20 cellular contexts compared by ENCODE assay signal in genomic region chr14:101950516-101951215, GRCh38. TPM values are rescaled to one million over a fixed set of nuclear protein-coding genes. Genes with fewer than 3 reads are reported as not detected.
DNase-seq lines count a peak whose midpoint lies in the region; ATAC-seq and TF ChIP-seq lines count a peak whose summit lies in the region.
"Had no signal": no experiment of that assay in that cellular context is flagged by ENCODE, and none has a peak within 500 bp of the region (broad histone marks: within the 10 kb centered on the region; RNA-seq: fewer than 3 reads in every experiment).

No MANE protein-coding gene starts in this region.

- no peak overlapping the region for H2BK12ac ChIP-seq in mesenchymal stem cell (ENCODE audit: low read length in 2 of 2)

- H3K9ac ChIP-seq in mesenchymal stem cell (ENCODE audit: low read length) (peak overlapping the region; percentile 50), colonic mucosa (ENCODE audit: low read depth in 2 of 2, low read length in 2 of 2) (peak overlapping the region in 1 of 2 donors; percentile 12)

- peak overlapping the region; percentile 14 for H3K4me3 Mint-ChIP-seq in activated T-helper 2 cell treated with anti-CD3 and anti-CD28 coated beads, Interferon-gamma antibody, Interleukin-2, Interleukin-4, amounts not matched to agents 10 μg/mL and 5 μg/mL and 100 μg/mL, durations not matched to agents 14 hours and 24 hours and 36 hours (ENCODE audit: low read depth)

- H3K27ac Mint-ChIP-seq in activated T-helper 2 cell treated with anti-CD3 and anti-CD28 coated beads, Interferon-gamma antibody, Interleukin-2, Interleukin-4, amounts not matched to agents 10 μg/mL and 5 μg/mL and 100 μg/mL, durations not matched to agents 14 hours and 24 hours and 36 hours: no peak overlapping the region
- H3K27ac Mint-ChIP-seq: activated T-cell treated with anti-CD3 and anti-CD28 coated beads, Interleukin-2, amount 50 U/mL, for 72 hours had no signal

- no peak overlapping the region for H3K14ac ChIP-seq in mesenchymal stem cell (ENCODE audit: low read length in 2 of 2)

- H3K4me1 ChIP-seq in heart right ventricle (peaks cover 3 to 29% (median 20%) of the 10 kb centered on the region in 9 donors), mesenchymal stem cell (ENCODE audit: control insufficient read depth, insufficient read depth, low read depth, low read length) (peaks cover 9% of the 10 kb centered on the region), suprapubic skin (peaks cover 20% of the 10 kb centered on the region), colonic mucosa (no peaks in the 10 kb centered on the region)

- H2AFZ ChIP-seq in mesenchymal stem cell (ENCODE audit: low read depth, low read length): no peak overlapping the region

- intact Hi-C loops in cardiac septum (cut with DNase I): no loop called here
- intact Hi-C loops in heart right ventricle (cut with DNase I): loop anchor here in 2 of 10 donors (10.0 kb wide), 2 partner anchors 186 to 236 kb away; partner anchors contain the start of gene PPP2R5C (in 1 of the 2)
- intact Hi-C loops in activated T-helper 2 cell treated with anti-CD3 and anti-CD28 coated beads, Interferon-gamma antibody, Interleukin-2, Interleukin-4, amounts not matched to agents 10 μg/mL and 5 μg/mL and 100 μg/mL, durations not matched to agents 14 hours and 24 hours and 36 hours (cut with micrococcal nuclease): no loop called here
- intact Hi-C loops in colonic mucosa (cut with DNase I): loop anchor here (5.0 kb wide), 1 partner anchor 183 kb away; no protein-coding TSS in a partner anchor

- no peak overlapping the region for H2BK120ac ChIP-seq in mesenchymal stem cell (ENCODE audit: low read depth, low read length)

- no peak overlapping the region for H3K18ac ChIP-seq in mesenchymal stem cell (ENCODE audit: low read depth in 1 of 2, low read length in 2 of 2)

- no peaks in the 10 kb centered on the region for H3K36me3 ChIP-seq in heart right ventricle
- H3K36me3 ChIP-seq in mesenchymal stem cell (ENCODE audit: control insufficient read depth in 1 of 2, insufficient read depth in 2 of 2, low read depth in 1 of 2, low read length in 2 of 2): peaks cover 0 to 7% of the 10 kb centered on the region in 2 experiments
- no peaks in the 10 kb centered on the region for H3K36me3 ChIP-seq in suprapubic skin
- H3K36me3 ChIP-seq in colonic mucosa: no peaks in the 10 kb centered on the region
- H3K36me3 ChIP-seq: breast epithelium, Peyer's patch had no signal

- H4K8ac ChIP-seq in mesenchymal stem cell (ENCODE audit: low read length): no peak overlapping the region

- H3K27me3 ChIP-seq in heart right ventricle (peaks cover 0 to 10% (median 0%) of the 10 kb centered on the region in 7 donors), mesenchymal stem cell (ENCODE audit: control insufficient read depth in 1 of 2, insufficient read depth in 1 of 2, low read length in 2 of 2) (no peaks in the 10 kb centered on the region), suprapubic skin (no peaks in the 10 kb centered on the region), colonic mucosa (no peaks in the 10 kb centered on the region)
- H3K27me3 ChIP-seq: breast epithelium, Peyer's patch had no signal

- no peak overlapping the region for H3K4me2 ChIP-seq in mesenchymal stem cell (ENCODE audit: low read length, poor library complexity, severe bottlenecking)
- H3K4me2 ChIP-seq: smooth muscle cell had no signal

- H3K9me3 Mint-ChIP-seq in activated T-helper 2 cell treated with anti-CD3 and anti-CD28 coated beads, Interferon-gamma antibody, Interleukin-2, Interleukin-4, amounts not matched to agents 10 μg/mL and 5 μg/mL and 100 μg/mL, durations not matched to agents 14 hours and 24 hours and 36 hours: no peaks in the 10 kb centered on the region
- H3K9me3 Mint-ChIP-seq: activated T-cell treated with anti-CD3 and anti-CD28 coated beads, Interleukin-2, amount 50 U/mL, for 72 hours had no signal

- H3K4ac ChIP-seq in mesenchymal stem cell (ENCODE audit: low read depth in 1 of 2, low read length in 2 of 2): no peak overlapping the region

- no peak overlapping the region for H2BK5ac ChIP-seq in mesenchymal stem cell (ENCODE audit: low read depth, low read length, poor library complexity, severe bottlenecking)

- ATAC-seq in heart right ventricle: no peak
- ATAC-seq: activated T-cell treated with anti-CD3 and anti-CD28 coated beads, Interleukin-2, amount 50 U/mL, for 72 hours; left ventricle myocardium superior had no signal

- no peak overlapping the region for H2AK5ac ChIP-seq in mesenchymal stem cell (ENCODE audit: low read length, severe bottlenecking)

- peaks cover 17% of the 10 kb centered on the region for H3K79me1 ChIP-seq in mesenchymal stem cell (replicated peaks; ENCODE audit: low read length, poor library complexity, severe bottlenecking)

- no peak overlapping the region for H2BK15ac ChIP-seq in mesenchymal stem cell (ENCODE audit: low read depth, poor library complexity, severe bottlenecking)

- in situ Hi-C loops in GM13977 (cut with MboI; ENCODE audit: low pct_unique_long_range_greater_than_20kb, low sequenced_read_pairs, unreplicated experiment): loop anchor here (25.0 kb wide), 1 partner anchor 362 kb away; the partner anchor contains the start of genes MOK and ZNF839

- H3K27ac ChIP-seq in heart right ventricle (no peak overlapping the region), mesenchymal stem cell (ENCODE audit: low read length, poor library complexity, severe bottlenecking) (no peak overlapping the region), suprapubic skin (no peak overlapping the region), colonic mucosa (no peak overlapping the region)
- H3K27ac ChIP-seq: breast epithelium, Peyer's patch had no signal

- peak; percentile 47 for DNase-seq in cardiac septum (ENCODE audit: low spot score)
- no peak for DNase-seq in heart right ventricle
- no peak for DNase-seq in activated T-helper 2 cell treated with anti-CD3 and anti-CD28 coated beads, Interferon-gamma antibody, Interleukin-2, Interleukin-4, amounts not matched to agents 10 μg/mL and 5 μg/mL and 100 μg/mL, durations not matched to agents 14 hours and 24 hours and 36 hours (ENCODE audit: low spot score)
- no peak for DNase-seq in mesenchymal stem cell
- peak; percentile 52 to 64 for DNase-seq in suprapubic skin (ENCODE audit: low spot score in 2 of 2)
- DNase-seq in GM13977 (ENCODE audit: low spot score): no peak
- no peak for DNase-seq in NCI-H2171 treated with DMSO at 0.1 percent for 48 hours (lab: John Stamatoyannopoulos, UW)
- DNase-seq in colonic mucosa: no peak
- DNase-seq: activated CD4-positive, CD25-positive, alpha-beta regulatory T cell treated with anti-CD3 and anti-CD28 coated beads, Interleukin-2, amount 50 U/mL, for 72 hours; activated T-cell treated with anti-CD3 and anti-CD28 coated beads, Interleukin-2, amount 50 U/mL, for 72 hours; AML-193; DMS79; effector memory CD4-positive, alpha-beta T cell; GOT3; left ventricle myocardium superior; NCI-H2029 treated with DMSO at 0.1 percent for 48 hours; nucleus accumbens had no signal

- H3K23ac ChIP-seq in mesenchymal stem cell (ENCODE audit: low read length in 2 of 2): no peak overlapping the region

- H4K91ac ChIP-seq in mesenchymal stem cell (ENCODE audit: low read length): no peak overlapping the region

- H3K4me1 Mint-ChIP-seq in activated T-helper 2 cell treated with anti-CD3 and anti-CD28 coated beads, Interferon-gamma antibody, Interleukin-2, Interleukin-4, amounts not matched to agents 10 μg/mL and 5 μg/mL and 100 μg/mL, durations not matched to agents 14 hours and 24 hours and 36 hours (ENCODE audit: low read depth): peaks cover 11% of the 10 kb centered on the region

- TF ChIP-seq EP300 in suprapubic skin (IDR thresholded peaks at IDR 0.05): no peak

- H3K4me3 ChIP-seq in heart right ventricle (no peak overlapping the region), mesenchymal stem cell (ENCODE audit: insufficient read depth in 1 of 2, low read depth in 1 of 2, low read length in 2 of 2) (no peak overlapping the region), suprapubic skin (no peak overlapping the region), colonic mucosa (no peak overlapping the region)
- H3K4me3 ChIP-seq: breast epithelium, Peyer's patch, smooth muscle cell had no signal

- WGBS in heart right ventricle, 2 donors: 80 to 81% methylated on average over 4 of the region's 4 CpGs
- WGBS in mesenchymal stem cell: 88% methylated on average over 4 of the region's 4 CpGs
- 76% methylated on average over 4 of the region's 4 CpGs for WGBS in suprapubic skin

- TF ChIP-seq CTCF in heart right ventricle (IDR thresholded peaks at IDR 0.05): no peak
- TF ChIP-seq CTCF in suprapubic skin (IDR thresholded peaks at IDR 0.05): no peak
- no peak for TF ChIP-seq CTCF in GM13977 (IDR thresholded peaks at IDR 0.05; ENCODE audit: extremely low read depth, insufficient read depth, missing control alignments)
- no peak for TF ChIP-seq CTCF in colonic mucosa (IDR thresholded peaks at IDR 0.05)

- no peaks in the 10 kb centered on the region for H3K9me3 ChIP-seq in heart right ventricle
- no peaks in the 10 kb centered on the region for H3K9me3 ChIP-seq in mesenchymal stem cell (ENCODE audit: control insufficient read depth, low read length)
- H3K9me3 ChIP-seq in suprapubic skin: no peaks in the 10 kb centered on the region
- no peaks in the 10 kb centered on the region for H3K9me3 ChIP-seq in colonic mucosa
- H3K9me3 ChIP-seq: breast epithelium, Peyer's patch had no signal

- H3K27me3 Mint-ChIP-seq in activated T-helper 2 cell treated with anti-CD3 and anti-CD28 coated beads, Interferon-gamma antibody, Interleukin-2, Interleukin-4, amounts not matched to agents 10 μg/mL and 5 μg/mL and 100 μg/mL, durations not matched to agents 14 hours and 24 hours and 36 hours (ENCODE audit: low read depth): peaks cover 3% of the 10 kb centered on the region

- TF ChIP-seq POLR2A in suprapubic skin (IDR thresholded peaks at IDR 0.05): no peak

- no peaks in the 10 kb centered on the region for H3K36me3 Mint-ChIP-seq in activated T-helper 2 cell treated with anti-CD3 and anti-CD28 coated beads, Interferon-gamma antibody, Interleukin-2, Interleukin-4, amounts not matched to agents 10 μg/mL and 5 μg/mL and 100 μg/mL, durations not matched to agents 14 hours and 24 hours and 36 hours (ENCODE audit: low read depth)

RNA-seq across cellular contexts. Expression of gene DYNC1H1, which starts 13.7 kb away (rescaled TPM):
- total RNA-seq in cardiac septum (575 TPM), heart right ventricle (100 to 1,000 TPM; 413 to 777 (median 634) TPM), suprapubic skin (100 to 1,000 TPM; 556 to 753 (median 634) TPM), colonic mucosa (100 to 1,000 TPM; 345 to 359 TPM)
- polyA plus RNA-seq in heart right ventricle: 100 to 1,000 TPM; 173 to 331 TPM
- 286 and 287 TPM in 2 replicates for total RNA-seq in activated T-helper 2 cell treated with anti-CD3 and anti-CD28 coated beads, Interferon-gamma antibody, Interleukin-2, Interleukin-4, amounts not matched to agents 10 μg/mL and 5 μg/mL and 100 μg/mL, durations not matched to agents 14 hours and 24 hours and 36 hours
- 97.7 TPM for polyA plus RNA-seq in mesenchymal stem cell (2013, experiment 1 of 2)
- polyA plus RNA-seq in mesenchymal stem cell (2013, experiment 2 of 2): 90.8 TPM

Comparison
In these comparisons a context has a peak if more than half of its experiments do, and no peak if none do; other contexts are left out.
1. DNase-seq: peak in cardiac septum (single experiment) and suprapubic skin (2 of 2); none in heart right ventricle (0 of 2), activated T-helper 2 cell treated with anti-CD3 and anti-CD28 coated beads, Interferon-gamma antibody, Interleukin-2, Interleukin-4, amounts not matched to agents 10 μg/mL and 5 μg/mL and 100 μg/mL, durations not matched to agents 14 hours and 24 hours and 36 hours (single experiment), mesenchymal stem cell (single experiment), GM13977 (single experiment), NCI-H2171 treated with DMSO at 0.1 percent for 48 hours (single experiment) and colonic mucosa (single experiment).